17 cellular contexts compared by ENCODE assay signal in genomic region chr9:124562328-124562727, GRCh38. TPM values are rescaled to one million over a fixed set of nuclear protein-coding genes. Genes with fewer than 3 reads are reported as not detected.
"Had no signal": no experiment of that assay in that cellular context is flagged by ENCODE, and none has a peak within 500 bp of the region (broad histone marks: within the 10 kb centered on the region; RNA-seq: fewer than 3 reads in every experiment).

No MANE protein-coding gene starts in this region.

- H3K36me3 ChIP-seq: ascending aorta, spleen, thoracic aorta, uterus had no signal

- ATAC-seq: activated naive CD8-positive, alpha-beta T cell treated with anti-CD3 and anti-CD28 coated beads, Interleukin-2, amount 50 U/mL, for 24 hours; esophagus mucosa; naive thymus-derived CD4-positive, alpha-beta T cell; sciatic nerve; stimulated activated naive CD8-positive, alpha-beta T cell treated with anti-CD3 and anti-CD28 coated beads, Interleukin-15, amount 100 ng/mL, for 72 hours; T-cell had no signal

- H3K27ac ChIP-seq: ascending aorta, spleen, thoracic aorta, uterus had no signal

- H3K4me1 ChIP-seq: ascending aorta, spleen, uterus had no signal

- H3K4me2 ChIP-seq: SK-N-SH had no signal

- H3K9ac ChIP-seq: SK-N-SH had no signal

- DNase-seq: activated naive CD4-positive, alpha-beta T cell treated with Interleukin-2 at 50 U/mL for 16 hours; activated naive CD8-positive, alpha-beta T cell treated with anti-CD3 and anti-CD28 coated beads, Interleukin-2, amount 50 U/mL, for 24 hours; activated T-cell treated with anti-CD3 and anti-CD28 coated beads for 4 hours; hypothalamus; kidney; mammary epithelial cell; naive thymus-derived CD4-positive, alpha-beta T cell; SK-N-SH; spleen; stimulated activated naive CD8-positive, alpha-beta T cell treated with anti-CD3 and anti-CD28 coated beads, Interleukin-15, amount 100 ng/mL, for 72 hours; T-cell; T-helper 9 cell; uterus had no signal

- H3K9me3 ChIP-seq: ascending aorta, SK-N-SH, spleen, thoracic aorta, uterus had no signal

- H3K27me3 ChIP-seq: ascending aorta, spleen, uterus had no signal

- H3K4me3 ChIP-seq: ascending aorta, spleen, thoracic aorta, uterus had no signal

RNA-seq across cellular contexts. Expression of gene NR5A1, which starts 55.1 kb away (rescaled TPM):
- total RNA-seq: esophagus mucosa, kidney, mammary epithelial cell, sciatic nerve, thoracic aorta had no signal
- polyA plus RNA-seq: mammary epithelial cell; naive thymus-derived CD4-positive, alpha-beta T cell; SK-N-SH had no signal
